7 cellular contexts compared by ENCODE assay signal in genomic region chr19:53774491-53774890, GRCh38. TPM values are rescaled to one million over a fixed set of nuclear protein-coding genes. Genes with fewer than 3 reads are reported as not detected.
"Had no signal": no experiment of that assay in that cellular context is flagged by ENCODE, and none has a peak within 500 bp of the region (broad histone marks: within the 10 kb centered on the region; RNA-seq: fewer than 3 reads in every experiment).

No MANE protein-coding gene starts in this region.

RNA-seq across cellular contexts. Expression of gene NLRP12, which starts 49.6 kb away (rescaled TPM):
- total RNA-seq: LHCN-M2, MCF 10A, NCI-H460, OCI-LY7, RPMI7951, SJCRH30, SK-MEL-5 had no signal
